In the genomic region with DNA sequence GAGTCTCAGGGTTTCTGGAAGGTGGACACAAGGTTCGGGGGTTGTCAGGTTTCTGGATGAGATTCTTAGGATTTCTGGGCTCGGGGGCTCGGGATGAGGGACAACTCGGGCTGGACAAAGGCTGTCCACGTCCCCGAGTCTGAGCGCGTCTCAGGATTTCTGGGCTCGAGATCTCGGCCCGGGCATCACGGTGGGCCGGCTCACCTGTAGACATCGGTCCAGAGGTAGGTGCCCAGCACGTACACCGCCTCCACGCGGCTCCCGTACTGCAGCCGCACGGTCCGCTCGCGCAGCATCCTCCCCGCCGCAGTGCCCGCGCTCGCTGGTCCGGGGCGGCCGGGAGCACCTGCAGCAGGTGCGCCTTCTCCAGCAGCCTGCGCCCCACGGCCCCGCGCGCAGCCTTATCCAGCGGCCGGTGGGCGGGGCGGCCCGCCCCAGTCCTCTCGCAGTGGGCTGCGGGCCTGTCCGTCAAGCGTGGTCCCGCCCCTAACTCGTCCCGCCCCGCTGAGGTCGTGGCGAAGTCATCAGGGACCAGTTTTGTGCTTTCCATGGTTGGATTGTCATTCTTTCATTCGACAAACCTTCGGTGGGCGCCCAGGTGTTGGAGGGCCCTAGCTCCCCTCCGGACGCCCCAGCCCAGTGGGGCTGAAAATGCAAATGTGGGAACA, we compare ENCODE assay signal across 8 cellular contexts. TPM values are rescaled to one million over a fixed set of nuclear protein-coding genes. Genes with fewer than 3 reads are reported as not detected.
DNase-seq lines count a peak whose midpoint lies in the region; ATAC-seq and TF ChIP-seq lines count a peak whose summit lies in the region.

A gene (minus strand): TSS at position 376 of the 668 bp plus-strand sequence. CDS start 80 bp downstream, at position 296.

- H3F3A ChIP-seq in OCI-LY1 (ENCODE audit: insufficient read depth, low read length) (no peaks in the 10 kb centered on the region), neural progenitor cell (ENCODE audit: low read depth) (no peaks in the 10 kb centered on the region)

- H3K79me2 ChIP-seq in OCI-LY1 (ENCODE audit: insufficient read depth, low read length): no peaks in the 10 kb centered on the region
- H3K79me2 ChIP-seq in neural progenitor cell (ENCODE audit: low read depth): no peaks in the 10 kb centered on the region

- H3K9ac ChIP-seq in OCI-LY1 (ENCODE audit: low read length) (no peak within 1 kb of the TSS), neural progenitor cell (no peak within 1 kb of the TSS), subcutaneous abdominal adipose tissue (ENCODE audit: low read length in 5 of 5) (peak within 1 kb of the TSS in 1 of 5 donors; percentile 52)

- no peaks in the 10 kb centered on the region for H3K9me2 ChIP-seq in OCI-LY1 (ENCODE audit: low read depth, low read length)

- H3K36me3 ChIP-seq in OCI-LY1 (ENCODE audit: insufficient read depth, low read length): no peaks in the 10 kb centered on the region
- no peaks in the 10 kb centered on the region for H3K36me3 ChIP-seq in neural progenitor cell
- H3K36me3 ChIP-seq in subcutaneous abdominal adipose tissue (ENCODE audit: control insufficient read depth in 5 of 5, insufficient read depth in 5 of 5, low read length in 5 of 5): no peaks in the 10 kb centered on the region

- ATAC-seq in HG02852 (IDR thresholded peaks at IDR 0.05; ENCODE audit: unreplicated experiment) (peak; percentile 62), foreskin keratinocyte (peak; percentile 89)
- peak; percentile 95 for ATAC-seq in activated T-helper 17 cell treated with anti-CD3 and anti-CD28 coated beads, Interleukin-2, amount 50 U/mL, for 72 hours (replicated peaks)

- H3K27ac ChIP-seq in OCI-LY1 (ENCODE audit: low read depth, low read length, poor library complexity, severe bottlenecking): no peak within 1 kb of the TSS
- no peak within 1 kb of the TSS for H3K27ac ChIP-seq in foreskin keratinocyte
- no peak within 1 kb of the TSS for H3K27ac ChIP-seq in neural progenitor cell
- no peak within 1 kb of the TSS for H3K27ac ChIP-seq in subcutaneous abdominal adipose tissue (ENCODE audit: low read depth, low read length)

- H3K4me1 ChIP-seq in OCI-LY1 (ENCODE audit: insufficient read depth, low read length, severe bottlenecking) (peaks cover 7% of the 10 kb centered on the region), foreskin keratinocyte (no peaks in the 10 kb centered on the region), neural progenitor cell (peaks cover 20% of the 10 kb centered on the region), subcutaneous abdominal adipose tissue (ENCODE audit: control insufficient read depth in 5 of 5, insufficient read depth in 5 of 5, low read length in 5 of 5) (peaks cover 0 to 18% (median 14%) of the 10 kb centered on the region in 5 donors)

- H3K27me3 Mint-ChIP-seq in activated T-helper 17 cell treated with anti-CD3 and anti-CD28 coated beads, Interleukin-2, amount 50 U/mL, for 72 hours: peaks cover 41% of the 10 kb centered on the region
- H3K27me3 Mint-ChIP-seq in neural progenitor cell (ENCODE audit: insufficient read depth, low read depth): peaks cover 43% of the 10 kb centered on the region

- H3K27ac Mint-ChIP-seq in activated T-helper 17 cell treated with anti-CD3 and anti-CD28 coated beads, Interleukin-2, amount 50 U/mL, for 72 hours: no peak within 1 kb of the TSS
- H3K27ac Mint-ChIP-seq in neural progenitor cell: no peak within 1 kb of the TSS

- H3K36me3 Mint-ChIP-seq in activated T-helper 17 cell treated with anti-CD3 and anti-CD28 coated beads, Interleukin-2, amount 50 U/mL, for 72 hours (ENCODE audit: low read depth): no peaks in the 10 kb centered on the region
- no peaks in the 10 kb centered on the region for H3K36me3 Mint-ChIP-seq in neural progenitor cell

- H3K4me3 Mint-ChIP-seq in activated T-helper 17 cell treated with anti-CD3 and anti-CD28 coated beads, Interleukin-2, amount 50 U/mL, for 72 hours: peak within 1 kb of the TSS; percentile 36
- peak within 1 kb of the TSS; percentile 79 for H3K4me3 Mint-ChIP-seq in neural progenitor cell

- peaks cover 19% of the 10 kb centered on the region; the same call in 1 of the 2 replicates for H3K27me3 ChIP-seq in OCI-LY1 (ENCODE audit: insufficient read depth, low read length)
- peaks cover 30% of the 10 kb centered on the region for H3K27me3 ChIP-seq in foreskin keratinocyte
- peaks cover 50% of the 10 kb centered on the region for H3K27me3 ChIP-seq in neural progenitor cell
- H3K27me3 ChIP-seq in subcutaneous abdominal adipose tissue (ENCODE audit: control insufficient read depth in 5 of 5, insufficient read depth in 4 of 5, low read length in 5 of 5): peaks cover 9 to 60% (median 43%) of the 10 kb centered on the region in 5 donors

- H3K9me3 ChIP-seq in OCI-LY1 (ENCODE audit: low read length) (no peaks in the 10 kb centered on the region), neural progenitor cell (ENCODE audit: low read depth) (no peaks in the 10 kb centered on the region), subcutaneous abdominal adipose tissue (ENCODE audit: control insufficient read depth in 5 of 5, low read length in 5 of 5) (no peaks in the 10 kb centered on the region)

- H3K4me2 ChIP-seq in OCI-LY1 (ENCODE audit: low read length) (peak within 1 kb of the TSS; percentile 68), neural progenitor cell (peak within 1 kb of the TSS; percentile 75)

- H2AFZ ChIP-seq in OCI-LY1 (ENCODE audit: low read length) (no peak within 1 kb of the TSS), neural progenitor cell (replicated peaks) (peak within 1 kb of the TSS; percentile 63)

- H3K9me3 Mint-ChIP-seq in activated T-helper 17 cell treated with anti-CD3 and anti-CD28 coated beads, Interleukin-2, amount 50 U/mL, for 72 hours: no peaks in the 10 kb centered on the region
- no peaks in the 10 kb centered on the region for H3K9me3 Mint-ChIP-seq in neural progenitor cell

- H3K4me3 ChIP-seq in OCI-LY1 (ENCODE audit: low read depth, low read length, poor library complexity, severe bottlenecking) (peak within 1 kb of the TSS; percentile 45), neural progenitor cell (peak within 1 kb of the TSS; percentile 55), subcutaneous abdominal adipose tissue (ENCODE audit: low read depth in 1 of 5, low read length in 5 of 5) (peak within 1 kb of the TSS in 4 of 5 donors; percentile 11 to 50 (median 34))

- TF ChIP-seq CTCF in OCI-LY1 (IDR thresholded peaks at IDR 0.05; ENCODE audit: low read length) (no peak), foreskin keratinocyte (conservative IDR thresholded peaks at IDR 0.05) (peak; percentile 17), neural progenitor cell (IDR thresholded peaks at IDR 0.05) (no peak)

- DNase-seq in DMS153 (lab: John Stamatoyannopoulos, UW) (peak; percentile 66), foreskin keratinocyte (no peak), neural progenitor cell (ENCODE audit: low spot score) (peak; percentile 89), SHP77 treated with DMSO at 0.1 percent for 48 hours (lab: John Stamatoyannopoulos, UW) (no peak)

- H3K4me1 Mint-ChIP-seq in activated T-helper 17 cell treated with anti-CD3 and anti-CD28 coated beads, Interleukin-2, amount 50 U/mL, for 72 hours: no peaks in the 10 kb centered on the region
- peaks cover 25% of the 10 kb centered on the region for H3K4me1 Mint-ChIP-seq in neural progenitor cell

- H4K20me1 ChIP-seq in OCI-LY1 (ENCODE audit: insufficient read depth, low read length): no peaks in the 10 kb centered on the region
- H4K20me1 ChIP-seq in neural progenitor cell (ENCODE audit: low read depth): no peaks in the 10 kb centered on the region

RNA-seq across cellular contexts. Expression of the gene that starts here (rescaled TPM):
- total RNA-seq in activated T-helper 17 cell treated with anti-CD3 and anti-CD28 coated beads, Interleukin-2, amount 50 U/mL, for 72 hours: under 1 TPM; 0.13 to 0.26 TPM
- total RNA-seq in foreskin keratinocyte: 0.56 and 0.95 TPM in 2 replicates
- 0.45 TPM in 2 replicates for polyA plus RNA-seq in foreskin keratinocyte
- 0.77 and 1.4 TPM in 2 replicates for total RNA-seq in neural progenitor cell (ENCODE audit: low replicate concordance)

Comparison
In these comparisons a context has a peak if more than half of its experiments do, and no peak if none do; other contexts are left out.
1. Peak in ATAC-seq in activated T-helper 17 cell treated with anti-CD3 and anti-CD28 coated beads, Interleukin-2, amount 50 U/mL, for 72 hours; RNA of the gene not detected or under 1 TPM.
2. Peak in ATAC-seq in foreskin keratinocyte; RNA of the gene not detected or under 1 TPM.
3. DNase-seq: peak in DMS153 (single experiment) and neural progenitor cell (single experiment); none in foreskin keratinocyte (0 of 2) and SHP77 treated with DMSO at 0.1 percent for 48 hours (single experiment).
4. Peak in every context shown above with its lines, with median percentiles within 50 percentile points of each other: ATAC-seq and H3K4me3 ChIP-seq.